In genomic region chr6:153129873-153130514, GRCh38 we compare ENCODE assay signal across 8 cellular contexts. TPM values are rescaled to one million over a fixed set of nuclear protein-coding genes. Genes with fewer than 3 reads are reported as not detected.
DNase-seq lines count a peak whose midpoint lies in the region; ATAC-seq and TF ChIP-seq lines count a peak whose summit lies in the region.

No MANE protein-coding gene starts in this region.

- peaks cover 56% of the 10 kb centered on the region for H3K27me3 ChIP-seq in left ventricle myocardium inferior (ENCODE audit: low read depth)
- peaks cover 5% of the 10 kb centered on the region for H3K27me3 ChIP-seq in rectal smooth muscle tissue (ENCODE audit: control insufficient read depth, insufficient read depth, low read length)

- peak; percentile 25 for ATAC-seq in activated CD8-positive, alpha-beta T cell treated with anti-CD3 and anti-CD28 coated beads, Interleukin-2, amount 10 ng/mL, durations not matched to agents 7 days and 5 days
- ATAC-seq in HG03139 (IDR thresholded peaks at IDR 0.05; ENCODE audit: unreplicated experiment), result no peak
- no peak for ATAC-seq in HG03280 (IDR thresholded peaks at IDR 0.05; ENCODE audit: unreplicated experiment)

- H3K27me3 Mint-ChIP-seq in activated CD8-positive, alpha-beta T cell treated with anti-CD3 and anti-CD28 coated beads, Interleukin-2, amount 10 ng/mL, durations not matched to agents 7 days and 5 days (ENCODE audit: low read depth), result peaks cover 43% of the 10 kb centered on the region

- H3K4me1 ChIP-seq in left ventricle myocardium inferior (peaks cover 23% of the 10 kb centered on the region), rectal smooth muscle tissue (ENCODE audit: control insufficient read depth, insufficient read depth, low read length) (peaks cover 4% of the 10 kb centered on the region)

- DNase-seq in AG04449 (ENCODE audit: low read depth, low spot score) (no peak), GM20000 (ENCODE audit: low spot score) (peak; percentile 46), left ventricle myocardium inferior (no peak)
- DNase-seq in activated CD8-positive, alpha-beta T cell treated with anti-CD3 and anti-CD28 coated beads, Interleukin-2, amount 10 ng/mL, durations not matched to agents 7 days and 5 days, result no peak
- DNase-seq in stimulated activated CD4-positive, alpha-beta T cell treated with anti-CD3 and anti-CD28 coated beads, Interleukin-4, amount 100 ng/mL, for 1 hour, result no peak

- peaks cover 3% of the 10 kb centered on the region for H3K36me3 Mint-ChIP-seq in activated CD8-positive, alpha-beta T cell treated with anti-CD3 and anti-CD28 coated beads, Interleukin-2, amount 10 ng/mL, durations not matched to agents 7 days and 5 days (ENCODE audit: low read depth)

- H3K4me3 Mint-ChIP-seq in activated CD8-positive, alpha-beta T cell treated with anti-CD3 and anti-CD28 coated beads, Interleukin-2, amount 10 ng/mL, durations not matched to agents 7 days and 5 days, result peak overlapping the region; percentile 57

- H3K36me3 ChIP-seq in left ventricle myocardium inferior, result no peaks in the 10 kb centered on the region
- no peaks in the 10 kb centered on the region for H3K36me3 ChIP-seq in rectal smooth muscle tissue (ENCODE audit: control insufficient read depth, insufficient read depth, low read length)

- CTCF ChIA-PET in AG04449 (lab: Yijun Ruan, JAX), result no interaction called here
- CTCF ChIA-PET in activated CD8-positive, alpha-beta T cell treated with anti-CD3 and anti-CD28 coated beads, Interleukin-2, amount 10 ng/mL, durations not matched to agents 7 days and 5 days (lab: Charles Lee), result no interaction called here

- no peak overlapping the region for H3K27ac ChIP-seq in left ventricle myocardium inferior (replicated peaks)
- H3K27ac ChIP-seq in rectal smooth muscle tissue (ENCODE audit: low read depth, low read length), result no peak overlapping the region

- H3K9me3 ChIP-seq in left ventricle myocardium inferior (replicated peaks), result no peaks in the 10 kb centered on the region

- TF ChIP-seq CTCF in AG04449 (IDR thresholded peaks at IDR 0.05; ENCODE audit: insufficient read depth, low read length, missing control alignments) (no peak), GM20000 (IDR thresholded peaks at IDR 0.05; ENCODE audit: extremely low read depth, missing control alignments) (no peak), left ventricle myocardium inferior (IDR thresholded peaks at IDR 0.05; ENCODE audit: borderline replicate concordance) (no peak)

- H3K27ac Mint-ChIP-seq in activated CD8-positive, alpha-beta T cell treated with anti-CD3 and anti-CD28 coated beads, Interleukin-2, amount 10 ng/mL, durations not matched to agents 7 days and 5 days, result no peak overlapping the region

- H3K4me1 Mint-ChIP-seq in activated CD8-positive, alpha-beta T cell treated with anti-CD3 and anti-CD28 coated beads, Interleukin-2, amount 10 ng/mL, durations not matched to agents 7 days and 5 days (ENCODE audit: low read depth), result peaks cover 12% of the 10 kb centered on the region

- no peaks in the 10 kb centered on the region for H3K9me3 Mint-ChIP-seq in activated CD8-positive, alpha-beta T cell treated with anti-CD3 and anti-CD28 coated beads, Interleukin-2, amount 10 ng/mL, durations not matched to agents 7 days and 5 days (ENCODE audit: insufficient read depth)

- intact Hi-C loops in left ventricle myocardium inferior (cut with micrococcal nuclease), result no loop called here

- no peak overlapping the region for H3K9ac ChIP-seq in rectal smooth muscle tissue (ENCODE audit: low read length)

- H3K4me3 ChIP-seq in AG04449 (ENCODE audit: low read depth, low read length) (peak overlapping the region; percentile 80), left ventricle myocardium inferior (peak overlapping the region; percentile 75), rectal smooth muscle tissue (ENCODE audit: low read length) (peak overlapping the region; percentile 59)

- POLR2A ChIA-PET in AG04449 (lab: Yijun Ruan, JAX), result no interaction called here
- POLR2A ChIA-PET in activated CD8-positive, alpha-beta T cell treated with anti-CD3 and anti-CD28 coated beads, Interleukin-2, amount 10 ng/mL, durations not matched to agents 7 days and 5 days (lab: Charles Lee), result no interaction called here

RNA-seq across cellular contexts. Expression of gene RGS17, which starts 1.1 kb away (rescaled TPM):
- not detected for total RNA-seq in activated CD8-positive, alpha-beta T cell treated with anti-CD3 and anti-CD28 coated beads, Interleukin-2, amount 10 ng/mL, durations not matched to agents 7 days and 5 days
- 0.16 TPM for total RNA-seq in left ventricle myocardium inferior
